Comparison of ENCODE assay signal across 9 cellular contexts in the genomic region with DNA sequence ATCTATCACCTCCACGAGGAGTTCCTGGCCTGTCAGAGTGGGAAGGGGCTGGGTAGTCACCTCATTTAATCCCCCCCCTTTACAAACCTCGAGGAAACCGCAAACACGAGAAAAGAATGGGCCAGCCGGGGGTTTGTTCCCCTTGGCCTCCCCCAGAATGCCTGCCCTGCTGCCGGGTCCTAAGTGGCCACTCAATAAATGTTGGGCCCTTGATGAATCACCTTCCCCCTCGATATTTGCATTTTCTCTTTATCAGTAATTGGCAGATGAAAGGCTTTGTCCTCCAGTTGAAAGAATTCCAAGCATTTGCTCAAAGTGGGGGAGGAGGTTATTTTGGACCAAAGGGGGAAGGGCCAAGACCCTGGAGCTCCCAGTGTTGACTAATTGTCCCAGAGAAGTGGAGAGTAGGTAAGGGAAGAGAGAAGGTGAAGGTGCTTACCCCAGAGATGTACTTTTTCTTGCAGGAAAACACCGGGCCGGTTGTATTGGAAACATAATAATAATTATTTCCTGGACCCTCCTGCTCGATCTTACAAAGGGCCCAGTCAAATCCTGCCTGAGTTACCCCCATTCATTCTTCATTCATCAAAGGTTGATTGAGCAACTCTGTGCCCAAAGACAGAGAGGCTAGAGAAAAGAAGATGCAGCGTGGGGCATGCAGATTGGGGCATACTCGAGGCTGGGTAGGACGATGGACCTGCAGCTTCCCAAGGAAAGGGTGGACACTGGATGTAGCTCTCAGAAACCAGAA. TPM values are rescaled to one million over a fixed set of nuclear protein-coding genes. Genes with fewer than 3 reads are reported as not detected.
A peak's percentile ranks its signal among the peaks of the same experiment; 100 is the strongest.
DNase-seq lines count a peak whose midpoint lies in the region; ATAC-seq and TF ChIP-seq lines count a peak whose summit lies in the region.
"Had no signal": no experiment of that assay in that cellular context is flagged by ENCODE, and none has a peak within 500 bp of the region (broad histone marks: within the 10 kb centered on the region; RNA-seq: fewer than 3 reads in every experiment).

No MANE protein-coding gene starts in this region.

- H3K36me3 Mint-ChIP-seq in CD14-positive monocyte (no peaks in the 10 kb centered on the region), naive B cell (no peaks in the 10 kb centered on the region)

- peaks cover 4 to 12% (median 8%) of the 10 kb centered on the region in 3 donors for H3K27me3 Mint-ChIP-seq in CD14-positive monocyte (ENCODE audit: low read depth in 3 of 3)
- no peaks in the 10 kb centered on the region for H3K27me3 Mint-ChIP-seq in naive B cell

- peak overlapping the region; percentile 83 for H3K27ac ChIP-seq in cingulate gyrus (ENCODE audit: low read depth, low read length)
- H3K27ac ChIP-seq: KMS-11 had no signal

- H3K4me3 Mint-ChIP-seq in CD14-positive monocyte (peak overlapping the region; percentile 35 to 55), naive B cell (peak overlapping the region in 7 of 8 donors; percentile 90 to 98 (median 97))

- TF ChIP-seq CTCF in CD14-positive monocyte (IDR thresholded peaks at IDR 0.05) = no peak

- H3K4me1 Mint-ChIP-seq in CD14-positive monocyte (peaks cover 27% of the 10 kb centered on the region), naive B cell (peaks cover 26 to 50% (median 41%) of the 10 kb centered on the region in 3 donors)

- intact Hi-C loops in CD14-positive monocyte (cut with micrococcal nuclease) = loop anchor here (5.0 kb wide), 3 partner anchors 40 to 45 kb away; a partner anchor contains a TSS

- ATAC-seq in naive B cell (ENCODE audit: low read depth in 2 of 2) = no peak
- no peak for ATAC-seq in GM21423 (IDR thresholded peaks at IDR 0.05; ENCODE audit: unreplicated experiment)
- ATAC-seq in GM21447 (IDR thresholded peaks at IDR 0.05; ENCODE audit: unreplicated experiment) = no peak
- ATAC-seq in GM19035 (IDR thresholded peaks at IDR 0.05; ENCODE audit: unreplicated experiment) = no peak

- DNase-seq in CD14-positive monocyte (ENCODE audit: low spot score) (no peak), KBM-7 (peak; percentile 57), naive B cell (no peak)
- DNase-seq in stimulated activated CD4-positive, alpha-beta T cell treated with anti-CD3 and anti-CD28 coated beads, Interleukin-4, amount 100 ng/mL, for 1 hour = no peak

- no peaks in the 10 kb centered on the region for H3K9me3 Mint-ChIP-seq in CD14-positive monocyte
- H3K9me3 Mint-ChIP-seq in naive B cell = no peaks in the 10 kb centered on the region

- in situ Hi-C loops in KBM-7 (cut with MboI; ENCODE audit: low pct_unique_long_range_greater_than_20kb, low sequenced_read_pairs) = no loop called here

- H3K27ac Mint-ChIP-seq in CD14-positive monocyte = peak overlapping the region in 2 of 7 donors; percentile 2 to 24
- peak overlapping the region; percentile 21 to 92 (median 80) for H3K27ac Mint-ChIP-seq in naive B cell

RNA-seq across cellular contexts. Expression of a gene that starts 1.9 kb away (rescaled TPM):
- polyA plus RNA-seq in CD14-positive monocyte (1 to 10 TPM; 9.7 TPM), naive B cell (ENCODE audit: low read depth in 6 of 6) (10 to 100 TPM; 25.5 to 46.5 (median 31.0) TPM)

RNA-seq across cellular contexts. Expression of a gene that starts 43.6 kb away (rescaled TPM):
- polyA plus RNA-seq in CD14-positive monocyte = 10 to 100 TPM; 54.6 to 77.9 TPM
- polyA plus RNA-seq in naive B cell (ENCODE audit: low read depth in 6 of 6) = 100 to 1,000 TPM; 130 to 190 (median 161) TPM
